In the genomic region with DNA sequence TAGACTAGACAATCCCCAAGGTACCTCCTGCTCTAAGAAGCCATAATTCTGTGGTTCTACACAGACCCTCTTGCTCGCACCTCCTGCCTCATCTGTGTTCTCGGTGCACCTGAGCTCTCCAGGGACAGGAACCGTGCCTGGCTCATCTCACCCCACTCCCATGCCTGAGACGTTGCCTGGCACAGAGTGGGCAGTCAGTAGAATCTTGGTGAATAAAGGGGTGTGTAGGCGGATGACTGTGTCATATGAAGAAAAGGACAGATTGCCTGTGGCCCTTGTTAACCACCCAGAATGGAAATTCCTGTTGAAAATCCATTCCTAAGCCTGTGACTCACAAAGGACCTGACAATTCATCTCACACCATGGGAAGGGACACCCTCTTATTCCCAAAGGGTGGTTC, we compare ENCODE assay signal across 14 cellular contexts.
"Had no signal": no experiment of that assay in that cellular context is flagged by ENCODE, and none has a peak within 500 bp of the region (broad histone marks: within the 10 kb centered on the region; RNA-seq: fewer than 3 reads in every experiment).

No MANE protein-coding gene starts in this region.

- H3K4me1 ChIP-seq: colonic mucosa, left lung, tibial nerve had no signal

- ATAC-seq: gastroesophageal sphincter; left lung; natural killer cell treated with Interleukin-12 subunit alpha and Interleukin-12 subunit beta and Interleukin-15 and Interleukin-18, amount 100 ng/mL, for 72 hours; SK-N-SH treated with all-trans-retinoic acid at 6 μM for 48 hours had no signal

- H3K4me3 Mint-ChIP-seq: activated naive CD4-positive, alpha-beta T cell treated with anti-CD3 and anti-CD28 coated beads, Interleukin-2, amount 50 U/mL, for 24 hours; activated T-helper 1 cell treated with anti-CD3 and anti-CD28 coated beads, Interleukin-12 subunit alpha, Interleukin-12 subunit beta, Interleukin-2, Interleukin-4 antibody, amounts not matched to agents 30 ng/mL and 10 ng/mL and 1 ng/mL, durations not matched to agents 14 hours and 24 hours and 36 hours; memory B cell; natural killer cell treated with Interleukin-12 subunit alpha and Interleukin-12 subunit beta and Interleukin-15 and Interleukin-18, amount 100 ng/mL, for 72 hours; T-helper 1 cell treated with Interleukin-12 subunit alpha and Interleukin-12 subunit beta and Interleukin-4 antibody, amounts not matched to agents 30 μg/mL and 1 μg/mL, for 36 hours had no signal

- H3K9me3 ChIP-seq: colonic mucosa had no signal

- H3K4me1 Mint-ChIP-seq: memory B cell had no signal

- DNase-seq: activated CD4-positive, alpha-beta T cell treated with anti-CD3 and anti-CD28 coated beads, Interleukin-2, amount 50 U/mL, for 4 hours; colonic mucosa; effector CD4-positive, alpha-beta T cell; islet precursor cell; left lung; stimulated activated CD4-positive, alpha-beta T cell treated with anti-CD3 and anti-CD28 coated beads, Interleukin-15, amount 100 ng/mL, for 24 hours had no signal

- H3K9me3 Mint-ChIP-seq: activated naive CD4-positive, alpha-beta T cell treated with anti-CD3 and anti-CD28 coated beads, Interleukin-2, amount 50 U/mL, for 24 hours; memory B cell; natural killer cell treated with Interleukin-12 subunit alpha and Interleukin-12 subunit beta and Interleukin-15 and Interleukin-18, amount 100 ng/mL, for 72 hours had no signal

- H3K27me3 Mint-ChIP-seq: activated naive CD4-positive, alpha-beta T cell treated with anti-CD3 and anti-CD28 coated beads, Interleukin-2, amount 50 U/mL, for 24 hours had no signal

- H3K36me3 Mint-ChIP-seq: activated naive CD4-positive, alpha-beta T cell treated with anti-CD3 and anti-CD28 coated beads, Interleukin-2, amount 50 U/mL, for 24 hours; natural killer cell treated with Interleukin-12 subunit alpha and Interleukin-12 subunit beta and Interleukin-15 and Interleukin-18, amount 100 ng/mL, for 72 hours had no signal

- H3K4me3 ChIP-seq: colonic mucosa, gastroesophageal sphincter, left lung, tibial nerve had no signal

- H3K27ac ChIP-seq: colonic mucosa, gastroesophageal sphincter, left lung, tibial nerve had no signal

- H3K36me3 ChIP-seq: colonic mucosa, gastroesophageal sphincter, left lung, tibial nerve had no signal

- H3K27ac Mint-ChIP-seq: activated naive CD4-positive, alpha-beta T cell treated with anti-CD3 and anti-CD28 coated beads, Interleukin-2, amount 50 U/mL, for 24 hours; activated T-helper 1 cell treated with anti-CD3 and anti-CD28 coated beads, Interleukin-12 subunit alpha, Interleukin-12 subunit beta, Interleukin-2, Interleukin-4 antibody, amounts not matched to agents 30 ng/mL and 10 ng/mL and 1 ng/mL, durations not matched to agents 14 hours and 24 hours and 36 hours; memory B cell; natural killer cell treated with Interleukin-12 subunit alpha and Interleukin-12 subunit beta and Interleukin-15 and Interleukin-18, amount 100 ng/mL, for 72 hours; T-helper 1 cell treated with Interleukin-12 subunit alpha and Interleukin-12 subunit beta and Interleukin-4 antibody, amounts not matched to agents 30 μg/mL and 1 μg/mL, for 36 hours had no signal

- H3K27me3 ChIP-seq: colonic mucosa, gastroesophageal sphincter had no signal
